Comparison of ENCODE assay signal across 21 cellular contexts in the genomic region with DNA sequence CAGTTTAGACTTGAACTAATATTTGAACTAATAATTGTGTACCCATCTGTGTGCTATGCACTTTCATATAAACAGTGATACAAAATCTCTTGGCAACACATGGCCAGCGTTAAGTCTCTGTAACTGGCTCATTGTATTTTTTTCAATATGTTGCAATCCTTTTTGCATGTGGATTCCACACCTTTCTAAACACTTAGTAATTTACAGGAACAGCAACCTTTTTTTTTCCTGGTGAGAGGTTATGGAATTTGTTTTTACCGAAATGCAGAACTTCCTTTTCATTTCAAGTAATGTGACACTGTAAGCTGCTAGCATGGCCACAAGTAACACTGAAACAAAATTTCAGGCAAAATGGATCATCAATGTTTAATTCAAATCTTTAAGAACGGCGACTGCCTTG. TPM values are rescaled to one million over a fixed set of nuclear protein-coding genes. Genes with fewer than 3 reads are reported as not detected.
DNase-seq lines count a peak whose midpoint lies in the region; ATAC-seq, FAIRE-seq and TF ChIP-seq lines count a peak whose summit lies in the region.
"Had no signal": no experiment of that assay in that cellular context is flagged by ENCODE, and none has a peak within 500 bp of the region (broad histone marks: within the 10 kb centered on the region; RNA-seq: fewer than 3 reads in every experiment).

No MANE protein-coding gene starts in this region.

- intact Hi-C loops in left lung (cut with DNase I), result no loop called here
- intact Hi-C loops in mucosa of descending colon (cut with DNase I, micrococcal nuclease), result no loop called here
- intact Hi-C loops in heart right ventricle (cut with DNase I), result no loop called here

- H3K27ac ChIP-seq in A549 (no peak overlapping the region), astrocyte (ENCODE audit: low read depth, low read length) (no peak overlapping the region), left lung (no peak overlapping the region), heart right ventricle (no peak overlapping the region), WERI-Rb-1 (no peak overlapping the region)
- H3K27ac ChIP-seq: BLaER1 had no signal

- no peaks in the 10 kb centered on the region for H3K9me3 Mint-ChIP-seq in astrocyte (ENCODE audit: unreplicated experiment)
- H3K9me3 Mint-ChIP-seq: CD8-positive, alpha-beta T cell had no signal

- H3K4me2 ChIP-seq in A549 (no peak overlapping the region), astrocyte (ENCODE audit: low read length) (no peak overlapping the region)
- H3K4me2 ChIP-seq: BLaER1 had no signal

- H3K4me3 ChIP-seq in A549 (no peak overlapping the region), astrocyte (ENCODE audit: insufficient read depth, low read depth, low read length) (no peak overlapping the region), left lung (no peak overlapping the region), mucosa of descending colon (no peak overlapping the region), heart right ventricle (no peak overlapping the region), WERI-Rb-1 (ENCODE audit: low read depth, low read length) (no peak overlapping the region)
- H3K4me3 ChIP-seq: BLaER1, GM12878, MG63 had no signal

- no peak for TF ChIP-seq POLR2A in A549 (IDR thresholded peaks at IDR 0.05; ENCODE audit: low read length)

- CTCF ChIA-PET in A549 (lab: Yijun Ruan, JAX), result no interaction called here

- no peak overlapping the region for H2AFZ ChIP-seq in astrocyte (ENCODE audit: low read depth, low read length)

- ATAC-seq in A549 (no peak), esophagus mucosa (peak; percentile 56), left lung (peak; percentile 52), mucosa of descending colon (no peak), heart right ventricle (no peak)
- ATAC-seq: CD8-positive, alpha-beta T cell; GM12878 had no signal

- 80% methylated on average over 4 of the region's 4 CpGs for WGBS in A549 (ENCODE audit: missing lambda C conversion rate)
- WGBS in heart right ventricle, 2 donors, result 81 to 84% methylated on average over 4 of the region's 4 CpGs

- no peak for TF ChIP-seq RAD21 in A549 (conservative IDR thresholded peaks at IDR 0.05 in 1 of 2, IDR thresholded peaks at IDR 0.05 in 1 of 2)

- no peak overlapping the region for H3K4me3 Mint-ChIP-seq in astrocyte (ENCODE audit: unreplicated experiment)
- H3K4me3 Mint-ChIP-seq: CD8-positive, alpha-beta T cell had no signal

- TF ChIP-seq CTCF in A549 (IDR thresholded peaks at IDR 0.05) (no peak), astrocyte (IDR thresholded peaks at IDR 0.05; ENCODE audit: insufficient read depth, low read depth, low read length) (no peak), left lung (IDR thresholded peaks at IDR 0.05) (no peak), mucosa of descending colon (IDR thresholded peaks at IDR 0.05) (no peak), heart right ventricle (IDR thresholded peaks at IDR 0.05) (no peak), WERI-Rb-1 (IDR thresholded peaks at IDR 0.05; ENCODE audit: low read depth, low read length) (no peak)

- peaks cover 21% of the 10 kb centered on the region for H3K4me1 Mint-ChIP-seq in astrocyte (ENCODE audit: low read depth, unreplicated experiment)

- FAIRE-seq in A549 (lab: Jason Lieb, UNC), result peak; percentile 43
- FAIRE-seq in astrocyte (lab: Jason Lieb, UNC), result no peak
- FAIRE-seq: D721Med, G401.6, GM12878, H1 had no signal

- no peaks in the 10 kb centered on the region for H4K20me1 ChIP-seq in astrocyte (ENCODE audit: insufficient read depth, low read length)
- H4K20me1 ChIP-seq: BLaER1 had no signal

- peaks cover 11% of the 10 kb centered on the region; the same call in 2 of the 3 replicates for H3K4me1 ChIP-seq in A549
- H3K4me1 ChIP-seq in astrocyte (ENCODE audit: insufficient read depth, low read length), result peaks cover 14% of the 10 kb centered on the region
- H3K4me1 ChIP-seq in left lung, result no peaks in the 10 kb centered on the region
- no peaks in the 10 kb centered on the region for H3K4me1 ChIP-seq in mucosa of descending colon (ENCODE audit: low read depth)
- peaks cover 0 to 17% (median 4%) of the 10 kb centered on the region in 9 donors for H3K4me1 ChIP-seq in heart right ventricle
- H3K4me1 ChIP-seq: BLaER1 had no signal

- no peaks in the 10 kb centered on the region for H3K36me3 Mint-ChIP-seq in astrocyte (ENCODE audit: low read depth, unreplicated experiment)
- H3K36me3 Mint-ChIP-seq: CD8-positive, alpha-beta T cell had no signal

- POLR2A ChIA-PET in A549 (lab: Yijun Ruan, JAX), result no interaction called here

- no peak overlapping the region for H3K9ac ChIP-seq in astrocyte (ENCODE audit: low read length)
- H3K9ac ChIP-seq: BLaER1 had no signal

- H3K27me3 Mint-ChIP-seq in astrocyte (ENCODE audit: low read depth, unreplicated experiment), result no peaks in the 10 kb centered on the region

- TF ChIP-seq EP300 in A549 (IDR thresholded peaks at IDR 0.05), result no peak

- no peaks in the 10 kb centered on the region for H3K36me3 ChIP-seq in astrocyte (ENCODE audit: insufficient read depth, low read length)
- no peaks in the 10 kb centered on the region for H3K36me3 ChIP-seq in left lung
- H3K36me3 ChIP-seq in mucosa of descending colon (ENCODE audit: low read depth), result no peaks in the 10 kb centered on the region
- H3K36me3 ChIP-seq in heart right ventricle, result no peaks in the 10 kb centered on the region
- H3K36me3 ChIP-seq in WERI-Rb-1, result no peaks in the 10 kb centered on the region
- H3K36me3 ChIP-seq: BLaER1, MG63 had no signal

- H3K27ac Mint-ChIP-seq in astrocyte (ENCODE audit: unreplicated experiment), result no peak overlapping the region
- H3K27ac Mint-ChIP-seq: CD8-positive, alpha-beta T cell had no signal

- no peaks in the 10 kb centered on the region for H3K79me2 ChIP-seq in astrocyte (ENCODE audit: insufficient read depth, low read length)

- DNase-seq in A549 (ENCODE audit: low read depth in 1 of 2, low spot score in 1 of 2) (no peak), astrocyte (ENCODE audit: low read depth) (peak; percentile 16), left lung (no peak), mucosa of descending colon (no peak), NCI-H1417 treated with DMSO at 0.1 percent for 48 hours (lab: John Stamatoyannopoulos, UW) (no peak), heart right ventricle (no peak), WERI-Rb-1 (no peak)
- DNase-seq: 8988T; CD8-positive, alpha-beta T cell; DMS79 treated with DMSO at 0.1 percent for 48 hours; MG63; NCI-H1092; NCI-H1694; NCI-H510A treated with DMSO at 0.1 percent for 48 hours; NCI-H82 had no signal

- H3K27me3 ChIP-seq in astrocyte (ENCODE audit: insufficient read depth, low read length), result no peaks in the 10 kb centered on the region
- no peaks in the 10 kb centered on the region for H3K27me3 ChIP-seq in left lung
- no peaks in the 10 kb centered on the region for H3K27me3 ChIP-seq in heart right ventricle
- H3K27me3 ChIP-seq in WERI-Rb-1 (ENCODE audit: insufficient read depth, low read depth, severe bottlenecking), result no peaks in the 10 kb centered on the region
- H3K27me3 ChIP-seq: BLaER1, MG63 had no signal

- H3K9me3 ChIP-seq in A549 (no peaks in the 10 kb centered on the region), astrocyte (ENCODE audit: insufficient read depth, low read depth, low read length) (no peaks in the 10 kb centered on the region), left lung (peaks cover 0 to 4% of the 10 kb centered on the region in 2 donors), mucosa of descending colon (peaks cover 3% of the 10 kb centered on the region), heart right ventricle (no peaks in the 10 kb centered on the region), WERI-Rb-1 (ENCODE audit: severe bottlenecking) (peaks cover 4% of the 10 kb centered on the region)
- H3K9me3 ChIP-seq: BLaER1 had no signal

TF ChIP-seq in A549, 52 proteins besides CTCF, POLR2A, EP300 and RAD21 (continues in another document):
- TF ChIP-seq KDM5A (IDR thresholded peaks at IDR 0.05) (no peak), ATOH8 (CRISPR knock-in tag; IDR thresholded peaks at IDR 0.05; ENCODE audit: low read depth) (no peak), FOSL2 (IDR thresholded peaks at IDR 0.05) (no peak), FOSL2 (CRISPR knock-in tag; IDR thresholded peaks at IDR 0.05) (no peak), ZFP36 (IDR thresholded peaks at IDR 0.05; ENCODE audit: borderline replicate concordance, partially characterized antibody) (no peak), MAFK (IDR thresholded peaks at IDR 0.05; ENCODE audit: partially characterized antibody) (no peak), ZNF302 (CRISPR knock-in tag; IDR thresholded peaks at IDR 0.05) (no peak), CHD2 (IDR thresholded peaks at IDR 0.05; ENCODE audit: low read length, partially characterized antibody) (no peak), RARB (CRISPR knock-in tag; IDR thresholded peaks at IDR 0.05) (no peak), CHD4 (IDR thresholded peaks at IDR 0.05; ENCODE audit: borderline replicate concordance) (no peak)

RNA-seq across cellular contexts. Expression of gene EPS8, which starts 45.4 kb away (rescaled TPM):
- polyA plus RNA-seq in A549 (2011; rRNA removed) (101 and 106 TPM in 2 replicates), A549 (2017; fragmentation: RNase III; extraction: RNeasy Plus Mini Kit Qiagen cat#74134 plus additional on column Dnase treatment) (20.1 to 28.2 TPM (median 25.1 TPM) in 3 replicates), heart right ventricle (10 to 100 TPM; 16.3 to 34.5 TPM)
- polyA plus RNA-seq in A549 (2012; cell fraction: cytosol; rRNA removed), result 22.4 and 22.5 TPM in 2 replicates
- 16.5 and 19.5 TPM in 2 replicates for polyA plus RNA-seq in A549 (2012; cell fraction: nucleus; rRNA removed)
- polyA minus RNA-seq in A549 (2011; rRNA and poly(A)+ RNA removed), result 85.5 and 132 TPM in 2 replicates
- total RNA-seq in astrocyte (31.8 and 39.0 TPM in 2 replicates), esophagus mucosa (7.7 TPM), left lung (10 to 100 TPM; 58.2 to 64.8 TPM), mucosa of descending colon (100 to 1,000 TPM; 100 to 204 (median 135) TPM), heart right ventricle (10 to 100 TPM in 7 of 10 donors, 1 to 10 TPM in 3; 7.7 to 38.6 (median 14.0) TPM)

RNA-seq across cellular contexts. Expression of gene STRAP, which starts 47.6 kb away (rescaled TPM):
- polyA plus RNA-seq in A549 (2011; rRNA removed) (209 and 300 TPM in 2 replicates), A549 (2017; fragmentation: RNase III; extraction: RNeasy Plus Mini Kit Qiagen cat#74134 plus additional on column Dnase treatment) (191 to 209 TPM (median 201 TPM) in 3 replicates), heart right ventricle (100 to 1,000 TPM; 104 to 149 TPM)
- polyA plus RNA-seq in A549 (2012; cell fraction: cytosol; rRNA removed), result 126 and 144 TPM in 2 replicates
- 83.6 and 103 TPM in 2 replicates for polyA plus RNA-seq in A549 (2012; cell fraction: nucleus; rRNA removed)
- polyA minus RNA-seq in A549 (2011; rRNA and poly(A)+ RNA removed), result 175 and 188 TPM in 2 replicates
- total RNA-seq in astrocyte (227 and 241 TPM in 2 replicates), esophagus mucosa (74.0 TPM), left lung (100 to 1,000 TPM in 1 of 2 donors, 10 to 100 TPM in 1; 84.2 to 101 TPM), mucosa of descending colon (10 to 100 TPM; 50.5 to 86.5 (median 72.8) TPM), heart right ventricle (100 to 1,000 TPM; 108 to 161 (median 116) TPM)

Comparison
In these comparisons a context has a peak if more than half of its experiments do, and no peak if none do; other contexts are left out.
1. ATAC-seq: peak in esophagus mucosa (single experiment) and left lung (single experiment); none in A549 (0 of 2), mucosa of descending colon (single experiment) and heart right ventricle (0 of 8).